Comparison of ENCODE assay signal across 8 cellular contexts in the genomic region with DNA sequence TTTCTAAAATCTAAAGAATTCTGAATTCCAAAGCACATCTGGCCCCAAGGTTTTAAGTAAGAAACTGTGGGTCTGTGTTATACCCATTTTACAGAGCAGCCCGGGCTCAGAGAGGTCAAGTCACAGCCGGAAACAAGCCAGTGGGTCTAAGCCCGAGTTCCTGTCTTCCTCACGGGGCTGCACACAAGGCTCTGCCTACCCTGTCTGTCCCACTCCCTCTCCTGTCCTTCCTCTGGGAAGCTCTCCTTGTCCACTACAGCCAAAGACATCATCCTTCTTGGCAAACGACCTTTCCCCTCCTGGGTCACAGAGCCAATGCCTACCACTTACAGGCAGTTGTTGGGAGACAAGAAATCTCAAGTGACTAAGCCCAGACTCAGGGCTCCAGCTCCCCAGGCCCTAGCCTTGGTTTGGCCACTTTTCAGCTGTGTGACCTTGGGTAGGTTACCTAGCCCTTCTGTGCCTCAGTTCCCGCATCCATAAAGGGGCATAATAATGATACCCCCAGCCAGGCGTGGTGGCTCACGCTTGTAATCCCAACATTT. TPM values are rescaled to one million over a fixed set of nuclear protein-coding genes. Genes with fewer than 3 reads are reported as not detected.
DNase-seq lines count a peak whose midpoint lies in the region; ATAC-seq, FAIRE-seq and TF ChIP-seq lines count a peak whose summit lies in the region.
"Had no signal": no experiment of that assay in that cellular context is flagged by ENCODE, and none has a peak within 500 bp of the region (broad histone marks: within the 10 kb centered on the region; RNA-seq: fewer than 3 reads in every experiment).

No MANE protein-coding gene starts in this region.

- H3K9me3 ChIP-seq in MG63 (no peaks in the 10 kb centered on the region), body of pancreas (no peaks in the 10 kb centered on the region), stomach smooth muscle (ENCODE audit: control insufficient read depth in 2 of 2, low read length in 2 of 2) (no peaks in the 10 kb centered on the region)

- H3K9ac ChIP-seq in stomach smooth muscle (ENCODE audit: low read length in 2 of 2), result peak overlapping the region in 1 of 2 donors; percentile 61

- no peaks in the 10 kb centered on the region for H3K27me3 ChIP-seq in MG63
- no peaks in the 10 kb centered on the region for H3K27me3 ChIP-seq in body of pancreas
- no peaks in the 10 kb centered on the region for H3K27me3 ChIP-seq in stomach smooth muscle (ENCODE audit: control insufficient read depth in 1 of 2, insufficient read depth in 2 of 2, low read length in 2 of 2)

- no peak for TF ChIP-seq POLR2A in body of pancreas (IDR thresholded peaks at IDR 0.05)

- TF ChIP-seq CTCF in body of pancreas (IDR thresholded peaks at IDR 0.05), result no peak

- ATAC-seq in body of pancreas (peak; percentile 4), GM21529 (IDR thresholded peaks at IDR 0.05; ENCODE audit: unreplicated experiment) (no peak)

- no peak for FAIRE-seq in frontal cortex (lab: Jason Lieb, UNC)

- H3K4me1 ChIP-seq in body of pancreas, result peaks cover 18% of the 10 kb centered on the region
- peaks cover 19% of the 10 kb centered on the region for H3K4me1 ChIP-seq in stomach smooth muscle (ENCODE audit: control insufficient read depth, insufficient read depth, low read length)

- no peak overlapping the region for H3K4me3 ChIP-seq in MG63
- no peak overlapping the region for H3K4me3 ChIP-seq in body of pancreas
- no peak overlapping the region for H3K4me3 ChIP-seq in stomach smooth muscle (ENCODE audit: low read length in 2 of 2)

- no peaks in the 10 kb centered on the region for H3K36me3 ChIP-seq in MG63
- H3K36me3 ChIP-seq in body of pancreas (replicated peaks in 1 of 2; ENCODE audit: insufficient read depth in 1 of 2, low read depth in 2 of 2), result no peaks in the 10 kb centered on the region
- no peaks in the 10 kb centered on the region for H3K36me3 ChIP-seq in stomach smooth muscle (ENCODE audit: control insufficient read depth in 2 of 2, insufficient read depth in 2 of 2, low read length in 2 of 2)

- H3K27ac ChIP-seq in body of pancreas (peak overlapping the region; percentile 42 to 88 (median 86)), stomach smooth muscle (ENCODE audit: low read length) (peak overlapping the region; percentile 74)

- DNase-seq in MG63 (peak; percentile 89), body of pancreas (no peak), kidney tubule cell (ENCODE audit: low spot score) (peak; percentile 35), frontal cortex (ENCODE audit: low spot score in 2 of 2) (no peak)
- no peak for DNase-seq in stimulated activated naive CD4-positive, alpha-beta T cell (lab: John Stamatoyannopoulos, UW)
- DNase-seq: SHP77 treated with DMSO at 0.1 percent for 48 hours had no signal

- intact Hi-C loops in body of pancreas (cut with DNase I), result loop anchor here (10.0 kb wide), 1 partner anchor 48 kb away; no protein-coding TSS in a partner anchor

- WGBS in body of pancreas, 2 donors, result 80 to 90% methylated on average over 8 of the region's 8 CpGs

RNA-seq across cellular contexts. Expression of a gene that starts 55.6 kb away (rescaled TPM):
- 13.4 and 18.7 TPM in 2 replicates for total RNA-seq in MG63 (2014; rRNA removed; shearing (Covaris generic); ENCODE audit: low replicate concordance)
- total RNA-seq in body of pancreas (1 to 10 TPM; 6.5 to 9.9 TPM), frontal cortex (0.82 TPM)

Comparison
In these comparisons a context has a peak if more than half of its experiments do, and no peak if none do; other contexts are left out.
1. DNase-seq: peak in MG63 (single experiment) and kidney tubule cell (single experiment); none in body of pancreas (0 of 4), frontal cortex (0 of 2) and stimulated activated naive CD4-positive, alpha-beta T cell (0 of 6).